ENCODE assay signal across 1 cellular context in genomic region chr17:67636841-67637240, GRCh38.
TF ChIP-seq lines count a peak whose summit lies in the region.

No MANE protein-coding gene starts in this region.

TF ChIP-seq in SK-N-SH treated with all-trans-retinoic acid at 6 μM for 48 hours, 23 proteins besides CTCF, POLR2A, EP300 and RAD21 (continued from another document):
- TF ChIP-seq, protein P1, sequence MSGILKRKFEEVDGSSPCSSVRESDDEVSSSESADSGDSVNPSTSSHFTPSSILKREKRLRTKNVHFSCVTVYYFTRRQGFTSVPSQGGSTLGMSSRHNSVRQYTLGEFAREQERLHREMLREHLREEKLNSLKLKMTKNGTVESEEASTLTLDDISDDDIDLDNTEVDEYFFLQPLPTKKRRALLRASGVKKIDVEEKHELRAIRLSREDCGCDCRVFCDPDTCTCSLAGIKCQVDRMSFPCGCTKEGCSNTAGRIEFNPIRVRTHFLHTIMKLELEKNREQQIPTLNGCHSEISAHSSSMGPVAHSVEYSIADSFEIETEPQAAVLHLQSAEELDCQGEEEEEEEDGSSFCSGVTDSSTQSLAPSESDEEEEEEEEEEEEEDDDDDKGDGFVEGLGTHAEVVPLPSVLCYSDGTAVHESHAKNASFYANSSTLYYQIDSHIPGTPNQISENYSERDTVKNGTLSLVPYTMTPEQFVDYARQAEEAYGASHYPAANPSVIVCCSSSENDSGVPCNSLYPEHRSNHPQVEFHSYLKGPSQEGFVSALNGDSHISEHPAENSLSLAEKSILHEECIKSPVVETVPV (CRISPR knock-in tag; IDR thresholded peaks at IDR 0.05) = no peak
- TF ChIP-seq RARB (CRISPR knock-in tag; IDR thresholded peaks at IDR 0.05) = no peak
- TF ChIP-seq TSHZ2 (CRISPR knock-in tag; IDR thresholded peaks at IDR 0.05) = no peak
- TF ChIP-seq CSDC2 (CRISPR knock-in tag; IDR thresholded peaks at IDR 0.05) = no peak
